Comparison of ENCODE assay signal across 10 cellular contexts in the genomic region with DNA sequence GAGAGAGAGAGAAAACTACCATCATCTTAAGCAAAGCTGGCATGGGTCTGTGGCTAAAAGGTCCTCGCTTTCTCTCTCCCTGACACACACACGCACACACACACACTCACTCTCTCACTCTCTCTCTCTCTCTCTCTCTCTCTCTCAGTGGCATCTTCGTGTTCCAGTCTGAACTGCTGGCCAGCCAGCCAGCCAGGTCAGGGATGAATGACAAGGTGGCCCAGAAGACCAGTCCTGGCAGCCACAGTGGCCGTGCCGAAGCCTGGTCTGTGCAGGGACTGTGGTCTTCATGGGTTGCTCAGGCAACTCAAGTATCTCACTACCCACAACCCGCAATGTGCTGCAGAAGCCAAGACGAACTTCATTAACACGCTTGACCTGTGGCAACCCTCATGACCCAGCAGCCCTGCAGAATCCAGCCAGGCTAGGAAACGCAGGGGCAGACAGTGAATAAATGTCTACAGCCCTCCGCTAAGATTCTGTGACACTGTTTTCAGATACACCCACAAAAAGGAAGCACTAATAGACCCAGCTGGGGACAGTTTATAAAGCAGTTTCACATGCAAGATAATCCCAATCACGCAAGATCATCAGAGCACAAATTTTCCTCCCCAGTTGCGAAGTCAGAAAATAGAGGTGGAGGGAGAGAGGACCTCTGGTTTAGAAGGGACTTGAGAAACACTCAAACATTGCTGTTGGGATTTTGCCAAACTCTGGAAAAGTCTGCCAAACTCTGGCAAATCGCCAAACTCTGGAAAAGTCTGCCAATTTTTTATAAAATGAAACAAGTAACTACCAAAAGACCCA.
DNase-seq lines count a peak whose midpoint lies in the region; ATAC-seq, FAIRE-seq and TF ChIP-seq lines count a peak whose summit lies in the region.
"Had no signal": no experiment of that assay in that cellular context is flagged by ENCODE, and none has a peak within 500 bp of the region (broad histone marks: within the 10 kb centered on the region; RNA-seq: fewer than 3 reads in every experiment).

No MANE protein-coding gene starts in this region.

- no peak for TF ChIP-seq CTCF in KMS-11 (conservative IDR thresholded peaks at IDR 0.05; ENCODE audit: low read depth, low read length)
- TF ChIP-seq CTCF in body of pancreas (IDR thresholded peaks at IDR 0.05): no peak
- no peak for TF ChIP-seq CTCF in kidney (IDR thresholded peaks at IDR 0.05; ENCODE audit: borderline replicate concordance, extremely low read depth, insufficient read depth)

- H3K4me3 ChIP-seq in BLaER1 treated with 17β-estradiol and CSF1 and Interleukin-3, amounts not matched to agents 10 nM and 100 nM: no peak overlapping the region
- H3K4me3 ChIP-seq in KMS-11 (IDR thresholded peaks at IDR 0.05; ENCODE audit: insufficient read depth, low read depth, low read length) (no peak overlapping the region), body of pancreas (no peak overlapping the region), kidney (ENCODE audit: low read length in 2 of 2) (no peak overlapping the region)

- H3K4me1 Mint-ChIP-seq in naive thymus-derived CD8-positive, alpha-beta T cell: peaks cover 12 to 21% (median 18%) of the 10 kb centered on the region in 4 donors

- peaks cover 0 to 7% (median 4%) of the 10 kb centered on the region in 3 donors for H3K36me3 Mint-ChIP-seq in naive thymus-derived CD8-positive, alpha-beta T cell

- no peaks in the 10 kb centered on the region for H3K27me3 ChIP-seq in BLaER1 treated with 17β-estradiol and CSF1 and Interleukin-3, amounts not matched to agents 10 nM and 100 nM
- H3K27me3 ChIP-seq in KMS-11 (ENCODE audit: insufficient read depth, low read depth) (no peaks in the 10 kb centered on the region), body of pancreas (no peaks in the 10 kb centered on the region)

- H3K36me3 ChIP-seq in BLaER1 treated with 17β-estradiol and CSF1 and Interleukin-3, amounts not matched to agents 10 nM and 100 nM: peaks cover 0 to 15% (median 7%) of the 10 kb centered on the region in 11 experiments; a peak in 9 of 22 replicates
- H3K36me3 ChIP-seq in KMS-11 (ENCODE audit: insufficient read depth): no peaks in the 10 kb centered on the region
- no peaks in the 10 kb centered on the region for H3K36me3 ChIP-seq in body of pancreas (replicated peaks in 1 of 2; ENCODE audit: insufficient read depth in 1 of 2, low read depth in 2 of 2)
- H3K36me3 ChIP-seq in kidney (ENCODE audit: control insufficient read depth in 1 of 2, insufficient read depth in 2 of 2, low read length in 2 of 2): no peaks in the 10 kb centered on the region

- peak overlapping the region in 4 of 11 experiments; percentile 4 to 46 (median 23); a peak in 4 of 22 replicates for H3K27ac ChIP-seq in BLaER1 treated with 17β-estradiol and CSF1 and Interleukin-3, amounts not matched to agents 10 nM and 100 nM
- H3K27ac ChIP-seq in KMS-11 (no peak overlapping the region), body of pancreas (peak overlapping the region in 1 of 4 donors; percentile 9), kidney (ENCODE audit: low read depth in 2 of 2, low read length in 2 of 2) (peak overlapping the region in 1 of 2 donors; percentile 4)

- H2AFZ ChIP-seq in KMS-11 (ENCODE audit: low read depth): no peak overlapping the region

- H3K4me2 ChIP-seq in BLaER1 treated with 17β-estradiol and CSF1 and Interleukin-3, amounts not matched to agents 10 nM and 100 nM: peak overlapping the region; percentile 33 to 73 (median 61)
- H3K4me2 ChIP-seq in KMS-11: peak overlapping the region; percentile 29

- POLR2A ChIA-PET in naive thymus-derived CD8-positive, alpha-beta T cell (lab: Charles Lee): no interaction called here

- WGBS in body of pancreas, 2 donors: 55 to 70% methylated on average over 11 to 13 of the region's 13 CpGs

- peak overlapping the region in 3 of 10 donors; percentile 11 to 30 (median 29) for H3K4me3 Mint-ChIP-seq in naive thymus-derived CD8-positive, alpha-beta T cell

- peaks cover 27 to 64% (median 49%) of the 10 kb centered on the region in 10 experiments for H3K4me1 ChIP-seq in BLaER1 treated with 17β-estradiol and CSF1 and Interleukin-3, amounts not matched to agents 10 nM and 100 nM
- H3K4me1 ChIP-seq in KMS-11 (ENCODE audit: low read depth, poor library complexity, severe bottlenecking): peaks cover 40% of the 10 kb centered on the region
- peaks cover 20% of the 10 kb centered on the region for H3K4me1 ChIP-seq in body of pancreas
- peaks cover 0 to 22% of the 10 kb centered on the region in 2 donors for H3K4me1 ChIP-seq in kidney (ENCODE audit: control insufficient read depth in 1 of 2, insufficient read depth in 1 of 2, low read depth in 1 of 2, low read length in 2 of 2)

- no peaks in the 10 kb centered on the region for H3K79me2 ChIP-seq in KMS-11 (ENCODE audit: insufficient read depth, low read depth)

- peak overlapping the region in 2 of 11 experiments; percentile 16 to 20; a peak in 1 of 22 replicates for H3K9ac ChIP-seq in BLaER1 treated with 17β-estradiol and CSF1 and Interleukin-3, amounts not matched to agents 10 nM and 100 nM
- H3K9ac ChIP-seq in KMS-11: no peak overlapping the region
- no peak overlapping the region for H3K9ac ChIP-seq in kidney (ENCODE audit: low read length in 2 of 2)

- ATAC-seq in body of pancreas (peak; percentile 27), GM21717 (IDR thresholded peaks at IDR 0.05; ENCODE audit: unreplicated experiment) (no peak), GM21367 (IDR thresholded peaks at IDR 0.05; ENCODE audit: unreplicated experiment) (no peak), GM18519 (IDR thresholded peaks at IDR 0.05; ENCODE audit: low FRiP score, unreplicated experiment) (no peak)
- no peak for ATAC-seq in naive thymus-derived CD8-positive, alpha-beta T cell

- intact Hi-C loops in body of pancreas (cut with DNase I): no loop called here
- intact Hi-C loops in kidney (cut with DNase I): no loop called here

- H3K9me3 Mint-ChIP-seq in naive thymus-derived CD8-positive, alpha-beta T cell: no peaks in the 10 kb centered on the region

- no peak for FAIRE-seq in kidney (lab: Jason Lieb, UNC)
- FAIRE-seq: keratinocyte, TTC549 had no signal

- no peak for DNase-seq in body of pancreas
- DNase-seq in naive thymus-derived CD8-positive, alpha-beta T cell: no peak
- DNase-seq in kidney: no peak

- no peaks in the 10 kb centered on the region for H3K27me3 Mint-ChIP-seq in naive thymus-derived CD8-positive, alpha-beta T cell

- peak overlapping the region in 8 of 10 donors; percentile 5 to 81 (median 42) for H3K27ac Mint-ChIP-seq in naive thymus-derived CD8-positive, alpha-beta T cell

- peaks cover 0 to 44% (median 27%) of the 10 kb centered on the region in 11 experiments; a peak in 16 of 22 replicates for H4K20me1 ChIP-seq in BLaER1 treated with 17β-estradiol and CSF1 and Interleukin-3, amounts not matched to agents 10 nM and 100 nM
- H4K20me1 ChIP-seq in KMS-11 (ENCODE audit: insufficient read depth): no peaks in the 10 kb centered on the region

- H3K9me3 ChIP-seq in BLaER1 treated with 17β-estradiol and CSF1 and Interleukin-3, amounts not matched to agents 10 nM and 100 nM (replicated peaks in 1 of 11): peaks cover 0 to 8% (median 0%) of the 10 kb centered on the region in 11 experiments; a peak in 2 of 22 replicates
- no peaks in the 10 kb centered on the region for H3K9me3 ChIP-seq in body of pancreas
- H3K9me3 ChIP-seq in kidney (ENCODE audit: control insufficient read depth in 1 of 2, low read length in 2 of 2): no peaks in the 10 kb centered on the region

- TF ChIP-seq POLR2A in body of pancreas (IDR thresholded peaks at IDR 0.05): no peak
